8 cellular contexts compared by ENCODE assay signal in genomic region chr19:10096615-10096963, GRCh38. TPM values are rescaled to one million over a fixed set of nuclear protein-coding genes. Genes with fewer than 3 reads are reported as not detected.
DNase-seq lines count a peak whose midpoint lies in the region; ATAC-seq and TF ChIP-seq lines count a peak whose summit lies in the region.

No MANE protein-coding gene starts in this region.

- ATAC-seq in effector memory CD8-positive, alpha-beta T cell (replicated peaks): no peak
- ATAC-seq in HG02642 (IDR thresholded peaks at IDR 0.05; ENCODE audit: poor library complexity, unreplicated experiment) (no peak), GM18498 (IDR thresholded peaks at IDR 0.05; ENCODE audit: unreplicated experiment) (no peak)

- H3K27me3 ChIP-seq in Caco-2 (replicated peaks; ENCODE audit: control insufficient read depth, insufficient read depth, low read length) (no peaks in the 10 kb centered on the region), neutrophil (no peaks in the 10 kb centered on the region)

- CTCF ChIA-PET in Caco-2 (lab: Charles Lee): interaction anchor here (0.6 to 1.5 kb wide), 9 partner anchors 10 to 698 kb away, joined by 3 to 10 read pairs (median 3); partner anchors contain the start of gene PPAN

- peak overlapping the region; percentile 65 for H3K27ac ChIP-seq in neutrophil

- peaks cover 2% of the 10 kb centered on the region for H3K27me3 Mint-ChIP-seq in Caco-2 (ENCODE audit: insufficient read depth, unreplicated experiment)
- H3K27me3 Mint-ChIP-seq in effector memory CD8-positive, alpha-beta T cell: no peaks in the 10 kb centered on the region

- TF ChIP-seq CTCF in Caco-2 (IDR thresholded peaks at IDR 0.05; ENCODE audit: insufficient read depth in 1 of 2, low read depth in 1 of 2, low read length in 1 of 2, severe bottlenecking in 1 of 2, unreplicated experiment in 1 of 2): no peak
- no peak for TF ChIP-seq CTCF in neutrophil (IDR thresholded peaks at IDR 0.05)

- no peaks in the 10 kb centered on the region for H3K9me3 Mint-ChIP-seq in Caco-2 (ENCODE audit: unreplicated experiment)
- no peaks in the 10 kb centered on the region for H3K9me3 Mint-ChIP-seq in effector memory CD8-positive, alpha-beta T cell

- no peaks in the 10 kb centered on the region for H3K4me1 Mint-ChIP-seq in Caco-2 (ENCODE audit: low read depth, unreplicated experiment)
- H3K4me1 Mint-ChIP-seq in effector memory CD8-positive, alpha-beta T cell (ENCODE audit: low read depth in 2 of 2): peaks cover 22 to 24% of the 10 kb centered on the region in 2 donors

- H3K4me1 ChIP-seq in Caco-2: no peaks in the 10 kb centered on the region
- H3K4me1 ChIP-seq in neutrophil (ENCODE audit: control insufficient read depth in 1 of 2, insufficient read depth in 1 of 2, low read depth in 1 of 2, low read length in 1 of 2): peaks cover 15 to 17% of the 10 kb centered on the region in 2 experiments

- intact Hi-C loops in Caco-2 (cut with micrococcal nuclease; ENCODE audit: unreplicated experiment): loop anchor here (1.0 kb wide), 1 partner anchor 10 kb away; the partner anchor contains the start of gene PPAN

- H3K36me3 Mint-ChIP-seq in Caco-2 (ENCODE audit: insufficient read depth, unreplicated experiment): peaks cover 22% of the 10 kb centered on the region
- H3K36me3 Mint-ChIP-seq in effector memory CD8-positive, alpha-beta T cell (ENCODE audit: insufficient read depth): peaks cover 32% of the 10 kb centered on the region

- no peaks in the 10 kb centered on the region for H3K9me3 ChIP-seq in Caco-2
- H3K9me3 ChIP-seq in neutrophil: no peaks in the 10 kb centered on the region

- in situ Hi-C loops in G401 (cut with HindIII; ENCODE audit: low sequenced_read_pairs): no loop called here

- H3K4me3 ChIP-seq in Caco-2 (ENCODE audit: low read depth, low read length) (peak overlapping the region; percentile 54), neutrophil (ENCODE audit: low read depth in 1 of 2, low read length in 1 of 2) (peak overlapping the region; percentile 66 to 69)

- DNase-seq in Caco-2 (no peak), M059J (ENCODE audit: low read depth) (peak; percentile 39), GOT3 (lab: John Stamatoyannopoulos, UW) (no peak), G401 (ENCODE audit: low spot score) (no peak)
- DNase-seq in effector memory CD8-positive, alpha-beta T cell: no peak

- H3K27ac Mint-ChIP-seq in Caco-2 (ENCODE audit: unreplicated experiment): no peak overlapping the region
- peak overlapping the region in 1 of 2 donors; percentile 78 for H3K27ac Mint-ChIP-seq in effector memory CD8-positive, alpha-beta T cell

- POLR2A ChIA-PET in Caco-2 (lab: Charles Lee): interaction anchor here (0.6 to 1.5 kb wide), 5 partner anchors 10 to 165 kb away, joined by 3 to 22 read pairs (median 3); partner anchors contain the start of genes MRPL4 and PPAN

- H3K36me3 ChIP-seq in Caco-2 (ENCODE audit: control insufficient read depth, insufficient read depth, low read length) (no peaks in the 10 kb centered on the region), neutrophil (peaks cover 21% of the 10 kb centered on the region)

- TSS peak; percentile 35 for BruUV-seq in Caco-2 (replicated peaks; lab: Mats Ljungman, UMichigan)

- H3K4me3 Mint-ChIP-seq in Caco-2 (ENCODE audit: unreplicated experiment): peak overlapping the region; percentile 67
- peak overlapping the region; percentile 59 to 63 for H3K4me3 Mint-ChIP-seq in effector memory CD8-positive, alpha-beta T cell

RNA-seq across cellular contexts. Expression of gene ANGPTL6, which starts 5.9 kb away (rescaled TPM):
- 0.23 and 0.49 TPM in 2 replicates for total RNA-seq in Caco-2 (2022)
- total RNA-seq in M059J (2014; rRNA removed; shearing (Covaris generic)): 0.25 TPM in 1 of 2 replicates, not detected in the other
- 0.18 and 0.64 TPM in 2 replicates for total RNA-seq in G401 (2014; rRNA removed; shearing (Covaris generic))

RNA-seq across cellular contexts. Expression of gene PPAN, which starts 9.6 kb away (rescaled TPM):
- 61.0 and 62.8 TPM in 2 replicates for total RNA-seq in Caco-2 (2022)
- total RNA-seq in M059J (2014; rRNA removed; shearing (Covaris generic)): 20.9 and 25.0 TPM in 2 replicates
- 77.4 and 104 TPM in 2 replicates for total RNA-seq in G401 (2014; rRNA removed; shearing (Covaris generic))

RNA-seq across cellular contexts. Expression of gene SHFL, which starts 10.5 kb away (rescaled TPM):
- total RNA-seq in Caco-2 (2022): 3.6 and 6.2 TPM in 2 replicates
- total RNA-seq in M059J (2014; rRNA removed; shearing (Covaris generic)): 80.9 and 98.9 TPM in 2 replicates
- 9.5 and 10.8 TPM in 2 replicates for total RNA-seq in G401 (2014; rRNA removed; shearing (Covaris generic))

RNA-seq across cellular contexts. Expression of gene P2RY11, which starts 14.9 kb away (rescaled TPM):
- 18.4 and 18.6 TPM in 2 replicates for total RNA-seq in Caco-2 (2022)
- total RNA-seq in M059J (2014; rRNA removed; shearing (Covaris generic)): 0.96 and 6.5 TPM in 2 replicates
- total RNA-seq in G401 (2014; rRNA removed; shearing (Covaris generic)): 6.6 and 8.0 TPM in 2 replicates

RNA-seq across cellular contexts. Expression of gene EIF3G, which starts 23.1 kb away (rescaled TPM):
- total RNA-seq in Caco-2 (2022): 214 and 229 TPM in 2 replicates
- 261 and 266 TPM in 2 replicates for total RNA-seq in M059J (2014; rRNA removed; shearing (Covaris generic))
- 356 and 383 TPM in 2 replicates for total RNA-seq in G401 (2014; rRNA removed; shearing (Covaris generic))
